Comparison of ENCODE assay signal across 18 cellular contexts in genomic region chr2:85917887-85918795, GRCh38. TPM values are rescaled to one million over a fixed set of nuclear protein-coding genes. Genes with fewer than 3 reads are reported as not detected.
DNase-seq lines count a peak whose midpoint lies in the region; TF ChIP-seq lines count a peak whose summit lies in the region.
"Had no signal": no experiment of that assay in that cellular context is flagged by ENCODE, and none has a peak within 500 bp of the region (broad histone marks: within the 10 kb centered on the region; RNA-seq: fewer than 3 reads in every experiment).

No MANE protein-coding gene starts in this region.

- peaks cover 45% of the 10 kb centered on the region for H3K4me1 ChIP-seq in adipocyte (ENCODE audit: control insufficient read depth, insufficient read depth, low read length)

- H3K9me3 Mint-ChIP-seq in progenitor cell of endocrine pancreas (ENCODE audit: low read depth), result no peaks in the 10 kb centered on the region
- H3K9me3 Mint-ChIP-seq: CD14-positive monocyte had no signal

- no peaks in the 10 kb centered on the region for H3K27me3 ChIP-seq in adipocyte (replicated peaks; ENCODE audit: control insufficient read depth, insufficient read depth, low read length)
- H3K27me3 ChIP-seq: SJCRH30 had no signal

- H3K27ac Mint-ChIP-seq in progenitor cell of endocrine pancreas, result peak overlapping the region; percentile 78
- H3K27ac Mint-ChIP-seq: CD14-positive monocyte had no signal

- H3K4me1 Mint-ChIP-seq in progenitor cell of endocrine pancreas (ENCODE audit: low read depth), result peaks cover 23% of the 10 kb centered on the region

- H3K36me3 ChIP-seq in adipocyte (ENCODE audit: control insufficient read depth, insufficient read depth, low read length, severe bottlenecking), result no peaks in the 10 kb centered on the region
- H3K36me3 ChIP-seq: SJCRH30 had no signal

- no peak overlapping the region for H3K27ac ChIP-seq in epithelial cell of prostate
- H3K27ac ChIP-seq: PC-9, SJCRH30 had no signal

- no peaks in the 10 kb centered on the region for H3K36me3 Mint-ChIP-seq in progenitor cell of endocrine pancreas (ENCODE audit: insufficient read depth)

- TF ChIP-seq CTCF in progenitor cell of endocrine pancreas (IDR thresholded peaks at IDR 0.05; ENCODE audit: unreplicated experiment), result no peak

- DNase-seq in M059J (ENCODE audit: low read depth) (peak; percentile 63), adipocyte (ENCODE audit: low read depth) (peak; percentile 26), epithelial cell of prostate (ENCODE audit: low read depth, low spot score) (peak; percentile 64), progenitor cell of endocrine pancreas (ENCODE audit: low spot score, unreplicated experiment) (no peak), HCEC 1CT (no peak), activated gamma-delta T cell (lab: John Stamatoyannopoulos, UW) (no peak), NCI-H510A treated with DMSO at 0.1 percent for 48 hours (lab: John Stamatoyannopoulos, UW) (no peak)
- DNase-seq: ACHN, AML-193, COR-L47, EL, NCI-H187 treated with DMSO at 0.1 percent for 48 hours, NCI-H226, NCI-H526, SJCRH30 had no signal

- no peak overlapping the region for H3K4me3 ChIP-seq in adipocyte (ENCODE audit: low read length)
- H3K4me3 ChIP-seq: GM12878, PC-9, SJCRH30 had no signal

- H3K4me3 Mint-ChIP-seq in progenitor cell of endocrine pancreas (ENCODE audit: low read depth), result no peak overlapping the region
- H3K4me3 Mint-ChIP-seq: CD14-positive monocyte had no signal

- H3K9ac ChIP-seq in adipocyte (ENCODE audit: low read length), result no peak overlapping the region

- no peaks in the 10 kb centered on the region for H3K9me3 ChIP-seq in adipocyte (ENCODE audit: control insufficient read depth, low read length)

- H3K27me3 Mint-ChIP-seq in progenitor cell of endocrine pancreas, result no peaks in the 10 kb centered on the region

RNA-seq across cellular contexts. Expression of gene ST3GAL5, which starts 29.4 kb away (rescaled TPM):
- total RNA-seq in M059J (2014; rRNA removed; shearing (Covaris generic)), result 21.2 and 30.7 TPM in 2 replicates
- 27.3 and 32.5 TPM in 2 replicates for total RNA-seq in progenitor cell of endocrine pancreas

Comparison
In these comparisons a context has a peak if more than half of its experiments do, and no peak if none do; other contexts are left out.
1. DNase-seq: peak in M059J (single experiment), adipocyte (single experiment) and epithelial cell of prostate (single experiment); none in progenitor cell of endocrine pancreas (single experiment), HCEC 1CT (single experiment), activated gamma-delta T cell (single experiment) and NCI-H510A treated with DMSO at 0.1 percent for 48 hours (single experiment).